8 cellular contexts compared by ENCODE assay signal in genomic region chrX:118346258-118347094, GRCh38. TPM values are rescaled to one million over a fixed set of nuclear protein-coding genes. Genes with fewer than 3 reads are reported as not detected.
DNase-seq lines count a peak whose midpoint lies in the region; ATAC-seq, FAIRE-seq and TF ChIP-seq lines count a peak whose summit lies in the region.

No MANE protein-coding gene starts in this region.

- H2BK15ac ChIP-seq in H1 (ENCODE audit: low read length): no peak overlapping the region

- H3K4me1 ChIP-seq in H1 (replicated peaks in 1 of 4; ENCODE audit: control insufficient read depth in 3 of 4, insufficient read depth in 4 of 4, low read length in 3 of 4): peaks cover 0 to 5% (median 2%) of the 10 kb centered on the region in 4 experiments; a peak in 2 of 7 replicates
- peaks cover 3% of the 10 kb centered on the region for H3K4me1 ChIP-seq in muscle layer of colon (ENCODE audit: insufficient read depth, low read length)

- peak overlapping the region; percentile 69 to 75 for H3K4me2 ChIP-seq in H1 (ENCODE audit: insufficient read depth in 1 of 2, low read depth in 2 of 2, low read length in 2 of 2)

- POLR2A ChIA-PET in H1 (lab: Charles Lee; ENCODE audit: partially characterized antibody): interaction anchor here (1.0 kb wide), 1 partner anchor 16 kb away, joined by 3 read pairs; no protein-coding TSS in a partner anchor

- H4K20me1 ChIP-seq in H1 (replicated peaks in 1 of 2; ENCODE audit: control insufficient read depth in 1 of 2, insufficient read depth in 2 of 2, low read length in 2 of 2): peaks cover 0 to 4% of the 10 kb centered on the region in 2 experiments

- H2BK20ac ChIP-seq in H1 (ENCODE audit: low read length): no peak overlapping the region

- no peaks in the 10 kb centered on the region for H3K27me3 Mint-ChIP-seq in stimulated activated memory B cell treated with anti-CD40 and anti-IgM and Interleukin-4, amounts not matched to agents 10 μg/mL and 1 μg/mL and 100 μg/mL, for 72 hours

- H3K79me1 ChIP-seq in H1 (ENCODE audit: low read depth, low read length): no peaks in the 10 kb centered on the region

- no peak for TF ChIP-seq POLR2A in H1 (IDR thresholded peaks at IDR 0.05; ENCODE audit: control extremely low read depth in 1 of 2, low read depth in 2 of 2, low read length in 2 of 2)

- no peak overlapping the region; the same call in 1 of the 2 replicates for H4K8ac ChIP-seq in H1 (ENCODE audit: extremely low read depth, insufficient read depth, low read length)

- no peaks in the 10 kb centered on the region for H3K36me3 Mint-ChIP-seq in stimulated activated memory B cell treated with anti-CD40 and anti-IgM and Interleukin-4, amounts not matched to agents 10 μg/mL and 1 μg/mL and 100 μg/mL, for 72 hours

- no peak overlapping the region for H2BK120ac ChIP-seq in H1 (replicated peaks; ENCODE audit: low read depth, low read length)

- H3K36me3 ChIP-seq in H1 (ENCODE audit: control insufficient read depth in 2 of 4, insufficient read depth in 4 of 4, low read length in 3 of 4): no peaks in the 10 kb centered on the region
- no peaks in the 10 kb centered on the region for H3K36me3 ChIP-seq in muscle layer of colon (ENCODE audit: insufficient read depth, low read length)

- TF ChIP-seq RAD21 in H1 (IDR thresholded peaks at IDR 0.05 in 1 of 2, conservative IDR thresholded peaks at IDR 0.05 in 1 of 2; ENCODE audit: low read depth in 2 of 2, low read length in 2 of 2): no peak

- peak overlapping the region; percentile 44 for H2BK5ac ChIP-seq in H1 (ENCODE audit: low read depth, low read length)

- no peak overlapping the region for H3K14ac ChIP-seq in H1 (ENCODE audit: insufficient read length)

- H3K9me3 ChIP-seq in H1 (ENCODE audit: insufficient read depth in 2 of 2, low read depth in 1 of 2, low read length in 1 of 2) (no peaks in the 10 kb centered on the region), muscle layer of colon (ENCODE audit: low read length) (no peaks in the 10 kb centered on the region)

- no peak for TF ChIP-seq EP300 in H1 (IDR thresholded peaks at IDR 0.05; ENCODE audit: borderline replicate concordance in 1 of 2, low read depth in 2 of 2, low read length in 2 of 2)

- no peak for TF ChIP-seq CTCF in H1 (IDR thresholded peaks at IDR 0.05; ENCODE audit: control extremely low read depth in 1 of 3, insufficient read depth in 1 of 3, low read depth in 1 of 3, low read length in 3 of 3)
- no peak for TF ChIP-seq CTCF in D721Med (IDR thresholded peaks at IDR 0.05; ENCODE audit: insufficient read depth, missing control alignments)

- H2BK12ac ChIP-seq in H1 (ENCODE audit: low read depth, low read length): no peak overlapping the region

- no peaks in the 10 kb centered on the region for H3K27me3 ChIP-seq in H1 (replicated peaks in 1 of 4; ENCODE audit: control insufficient read depth in 3 of 4, extremely low read depth in 1 of 4, insufficient read depth in 3 of 4, low read length in 3 of 4)
- H3K27me3 ChIP-seq in muscle layer of colon (ENCODE audit: control insufficient read depth in 1 of 2, insufficient read depth in 2 of 2, low read length in 2 of 2): no peaks in the 10 kb centered on the region

- H3K9me3 Mint-ChIP-seq in stimulated activated memory B cell treated with anti-CD40 and anti-IgM and Interleukin-4, amounts not matched to agents 10 μg/mL and 1 μg/mL and 100 μg/mL, for 72 hours: no peaks in the 10 kb centered on the region

- no peak overlapping the region; the same call in 1 of the 2 replicates for H3K27ac ChIP-seq in H1 (ENCODE audit: low read depth, low read length)
- peak overlapping the region; percentile 71 for H3K27ac ChIP-seq in muscle layer of colon (ENCODE audit: low read depth, low read length)

- H3K27ac Mint-ChIP-seq in stimulated activated memory B cell treated with anti-CD40 and anti-IgM and Interleukin-4, amounts not matched to agents 10 μg/mL and 1 μg/mL and 100 μg/mL, for 72 hours: peak overlapping the region; percentile 96

- H3K56ac ChIP-seq in H1 (replicated peaks; ENCODE audit: insufficient read length, low read depth, low read length): no peak overlapping the region

- 0% methylated on average over 17 of the region's 51 CpGs; no CpG with 5 or more reads in 1 of the 2 experiments for WGBS in H1 (ENCODE audit: extremely low coverage in 1 of 2, insufficient coverage in 1 of 2, insufficient read length in 1 of 2, insufficient replicate concordance in 2 of 2, low coverage in 1 of 2, low lambda C conversion rate in 2 of 2, missing lambda C conversion rate in 1 of 2), 2 experiments

- DNase-seq in NCI-H2107 treated with DMSO at 0.1 percent for 48 hours (lab: John Stamatoyannopoulos, UW; ENCODE audit: unreplicated experiment): peak; percentile 32
- peak; percentile 10 to 24 for DNase-seq in activated CD8-positive, alpha-beta memory T cell treated with anti-CD3 and anti-CD28 coated beads for 4 hours (ENCODE audit: low read depth in 2 of 2)
- DNase-seq in H1 (ENCODE audit: low read depth in 1 of 2, low spot score in 2 of 2): no peak
- DNase-seq in D721Med (ENCODE audit: insufficient read length, low spot score): no peak

- H3K4me1 Mint-ChIP-seq in stimulated activated memory B cell treated with anti-CD40 and anti-IgM and Interleukin-4, amounts not matched to agents 10 μg/mL and 1 μg/mL and 100 μg/mL, for 72 hours: peaks cover 18% of the 10 kb centered on the region

- peak overlapping the region; percentile 98 for H3K4me3 Mint-ChIP-seq in stimulated activated memory B cell treated with anti-CD40 and anti-IgM and Interleukin-4, amounts not matched to agents 10 μg/mL and 1 μg/mL and 100 μg/mL, for 72 hours

- peak overlapping the region; percentile 65 for H4K91ac ChIP-seq in H1 (replicated peaks; ENCODE audit: insufficient read length, low read length)

- H4K5ac ChIP-seq in H1 (ENCODE audit: insufficient read length, low read depth, low read length): no peak overlapping the region

- H3K23ac ChIP-seq in H1 (ENCODE audit: insufficient read length): no peak overlapping the region

- H3K18ac ChIP-seq in H1 (ENCODE audit: extremely low read depth, low read length): no peak overlapping the region

- CTCF ChIA-PET in H1 (lab: Charles Lee; ENCODE audit: partially characterized antibody): no interaction called here

- FAIRE-seq in H1 (lab: Jason Lieb, UNC): no peak
- no peak for FAIRE-seq in D721Med (lab: Jason Lieb, UNC)

- H3K79me2 ChIP-seq in H1 (ENCODE audit: control insufficient read depth in 1 of 2, insufficient read depth in 2 of 2, low read length in 2 of 2): peaks cover 0 to 46% of the 10 kb centered on the region in 2 experiments; a peak in 2 of 4 replicates

- H3K23me2 ChIP-seq in H1 (ENCODE audit: low read depth, low read length): 0 out of 2 replicates have a peak, but pooled peaks cover 2% of the 10 kb centered on the region

- H3K4ac ChIP-seq in H1 (replicated peaks; ENCODE audit: insufficient read length, low read depth, low read length): no peak overlapping the region

- H3K9ac ChIP-seq in H1 (replicated peaks in 1 of 4; ENCODE audit: extremely low read depth in 1 of 4, low read depth in 3 of 4, low read length in 3 of 4): peak overlapping the region in 3 of 4 experiments; percentile 48 to 71 (median 64); a peak in 6 of 7 replicates
- H3K9ac ChIP-seq in muscle layer of colon (ENCODE audit: low read length): peak overlapping the region; percentile 85

- no peak overlapping the region for H2AK5ac ChIP-seq in H1 (ENCODE audit: low read depth, low read length)

- peak; percentile 30 for ATAC-seq in GM18502 (IDR thresholded peaks at IDR 0.05; ENCODE audit: poor library complexity, unreplicated experiment)
- ATAC-seq in HG02763 (IDR thresholded peaks at IDR 0.05; ENCODE audit: unreplicated experiment): peak; percentile 29
- ATAC-seq in stimulated activated memory B cell treated with anti-CD40 and anti-IgM and Interleukin-4, amounts not matched to agents 10 μg/mL and 1 μg/mL and 100 μg/mL, for 72 hours: peak; percentile 54

- peak overlapping the region; percentile 63 to 92 (median 72) for H3K4me3 ChIP-seq in H1 (ENCODE audit: extremely low read depth in 1 of 4, insufficient read depth in 2 of 4, low read depth in 3 of 4, low read length in 4 of 4)
- peak overlapping the region; percentile 49 to 67 for H3K4me3 ChIP-seq in muscle layer of colon (ENCODE audit: low read depth in 1 of 2, low read length in 2 of 2)

- H2AFZ ChIP-seq in H1 (ENCODE audit: low read length): no peak overlapping the region

TF ChIP-seq in H1, 55 proteins besides CTCF, POLR2A, EP300 and RAD21:
- no peak for TF ChIP-seq SP4 (IDR thresholded peaks at IDR 0.05; ENCODE audit: low read length)
- TF ChIP-seq CBX5 (IDR thresholded peaks at IDR 0.05; ENCODE audit: low read depth, low read length): no peak
- 0 out of 2 replicates have a peak, but pooled peaks have one; percentile 63 for TF ChIP-seq RBBP5 (IDR thresholded peaks at IDR 0.05; ENCODE audit: borderline replicate concordance, low read depth, low read length)
- peak; percentile 35 for TF ChIP-seq ASH2L (IDR thresholded peaks at IDR 0.05; ENCODE audit: low read length)
- TF ChIP-seq PHF8 (conservative IDR thresholded peaks at IDR 0.05; ENCODE audit: low read depth, low read length): peak; percentile 37; the same call in 1 of the 2 replicates
- no peak for TF ChIP-seq TBP (IDR thresholded peaks at IDR 0.05; ENCODE audit: low read depth, low read length)
- peak in 1 of 2 experiments; percentile 77; a peak in 2 of 4 replicates for TF ChIP-seq SIN3A (conservative IDR thresholded peaks at IDR 0.05 in 1 of 2, IDR thresholded peaks at IDR 0.05 in 1 of 2; ENCODE audit: low read depth in 1 of 2, low read length in 2 of 2)
- TF ChIP-seq TEAD4 (IDR thresholded peaks at IDR 0.05; ENCODE audit: low read depth, low read length): no peak
- 0 out of 2 replicates have a peak, but pooled peaks have one; percentile 19 for TF ChIP-seq YY1 (IDR thresholded peaks at IDR 0.05; ENCODE audit: low read depth, low read length)
- peak; percentile 28 for TF ChIP-seq KDM4A (IDR thresholded peaks at IDR 0.05; ENCODE audit: low read depth, low read length, severe bottlenecking)
- TF ChIP-seq CREB1 (IDR thresholded peaks at IDR 0.05): 0 out of 2 replicates have a peak, but pooled peaks have one; percentile 8
- TF ChIP-seq SIX5 (IDR thresholded peaks at IDR 0.05; ENCODE audit: low read depth, low read length): no peak

RNA-seq across cellular contexts. Expression of gene WDR44, which starts 0.6 kb away (rescaled TPM):
- total RNA-seq in H1 (2021; fragmentation: NEBNext Ultra II Directional; extraction: Animal tissue kit (Norgen Biotek cat#: 25700)): 17.1 and 17.2 TPM in 2 replicates
- 4.4 and 5.1 TPM in 2 replicates for polyA plus RNA-seq in H1 (2011; rRNA removed)
- polyA plus RNA-seq in H1 (2011; cell fraction: cytosol; rRNA removed): 8.8 TPM
- polyA plus RNA-seq in H1 (2011; cell fraction: nucleus; rRNA removed): 6.9 TPM
- 6.2 to 12.2 TPM (median 7.4 TPM) in 4 replicates for polyA plus RNA-seq in H1 (2012, experiment 1 of 2)
- polyA plus RNA-seq in H1 (2012, experiment 2 of 2): 0.93 TPM
- 17.4 TPM for polyA plus RNA-seq in H1 (2013, experiment 1 of 2)
- 17.7 TPM for polyA plus RNA-seq in H1 (2013, experiment 2 of 2)
- 8.6 and 12.2 TPM in 2 replicates for polyA minus RNA-seq in H1 (2011; rRNA and poly(A)+ RNA removed)
- polyA minus RNA-seq in H1 (2011; cell fraction: cytosol; rRNA and poly(A)+ RNA removed): 11.8 TPM
- 26.3 TPM for polyA minus RNA-seq in H1 (2011; cell fraction: nucleus; rRNA and poly(A)+ RNA removed)

Comparison
In these comparisons a context has a peak if more than half of its experiments do, and no peak if none do; other contexts are left out.
1. DNase-seq: peak in NCI-H2107 treated with DMSO at 0.1 percent for 48 hours (single experiment) and activated CD8-positive, alpha-beta memory T cell treated with anti-CD3 and anti-CD28 coated beads for 4 hours (2 of 2); none in H1 (0 of 2) and D721Med (single experiment).
2. Peak in every context shown above with its lines, with median percentiles within 50 percentile points of each other: ATAC-seq.